In genomic region chr18:58850784-58851469, GRCh38 we compare ENCODE assay signal across 1 cellular context.
TF ChIP-seq lines count a peak whose summit lies in the region.

No MANE protein-coding gene starts in this region.

TF ChIP-seq in GM23338, 12 proteins besides CTCF, POLR2A, EP300 and RAD21 (continued from another document):
- TF ChIP-seq ZNF462 (CRISPR knock-in tag; IDR thresholded peaks at IDR 0.05) (no peak), STAT1 (IDR thresholded peaks at IDR 0.05; ENCODE audit: unreplicated experiment) (no peak), EZH2 (IDR thresholded peaks at IDR 0.05; ENCODE audit: low read depth, unreplicated experiment) (no peak), ETS1 (IDR thresholded peaks at IDR 0.05) (no peak), CREB1 (CRISPR knock-in tag; IDR thresholded peaks at IDR 0.05; ENCODE audit: low read depth) (no peak), ZNF331 (CRISPR knock-in tag; IDR thresholded peaks at IDR 0.05; ENCODE audit: low read depth) (no peak), POLR2AphosphoS5 (IDR thresholded peaks at IDR 0.05; ENCODE audit: low read depth) (no peak), JUNB (IDR thresholded peaks at IDR 0.05; ENCODE audit: unreplicated experiment) (no peak)
